In genomic region chr1:203663294-203663693, GRCh38 we compare ENCODE assay signal across 1 cellular context.
A peak's percentile ranks its signal among the peaks of the same experiment; 100 is the strongest.
TF ChIP-seq lines count a peak whose summit lies in the region.

No MANE protein-coding gene starts in this region.

TF ChIP-seq in HCT116, 20 proteins besides CTCF, POLR2A, EP300 and RAD21 (continued from another document):
- TF ChIP-seq REST (IDR thresholded peaks at IDR 0.05; ENCODE audit: low read depth) (no peak), SIN3A (IDR thresholded peaks at IDR 0.05; ENCODE audit: low read depth) (peak; percentile 35; the same call in 1 of the 2 replicates), JUND (IDR thresholded peaks at IDR 0.05) (peak; percentile 81), POLR2AphosphoS5 (IDR thresholded peaks at IDR 0.05; ENCODE audit: low read depth, low read length) (no peak), ZFX (IDR thresholded peaks at IDR 0.05) (no peak)
TF ChIP-seq in HCT116: peak in this region for 6.
